Comparison of ENCODE assay signal across 2 cellular contexts in genomic region chr9:122371851-122372250, GRCh38.
TF ChIP-seq lines count a peak whose summit lies in the region.

No MANE protein-coding gene starts in this region.

TF ChIP-seq in GM12878, 131 proteins besides CTCF, POLR2A, EP300 and RAD21:
- TF ChIP-seq E4F1 (IDR thresholded peaks at IDR 0.05; ENCODE audit: borderline replicate concordance, partially characterized antibody) (no peak), MYB (IDR thresholded peaks at IDR 0.05; ENCODE audit: borderline replicate concordance, low read depth, low read length) (no peak), SREBF2 (IDR thresholded peaks at IDR 0.05; ENCODE audit: low read length) (no peak), SMAD5 (IDR thresholded peaks at IDR 0.05; ENCODE audit: low read depth) (no peak)

TF ChIP-seq in SK-N-SH, 30 proteins besides CTCF, POLR2A, EP300 and RAD21:
- TF ChIP-seq JUND (IDR thresholded peaks at IDR 0.05) (no peak), IRF3 (IDR thresholded peaks at IDR 0.05; ENCODE audit: low read depth, low read length) (no peak), SMC3 (IDR thresholded peaks at IDR 0.05; ENCODE audit: low read depth, low read length) (no peak), CHD2 (IDR thresholded peaks at IDR 0.05; ENCODE audit: low read length, partially characterized antibody) (no peak), USF1 (IDR thresholded peaks at IDR 0.05; ENCODE audit: borderline replicate concordance, low read depth) (no peak), POLR2AphosphoS5 (IDR thresholded peaks at IDR 0.05; ENCODE audit: low read depth, low read length) (no peak), ZBTB33 (IDR thresholded peaks at IDR 0.05; ENCODE audit: borderline replicate concordance, low read depth) (no peak), GATA2 (CRISPR knock-in tag; IDR thresholded peaks at IDR 0.05) (no peak), RXRA (IDR thresholded peaks at IDR 0.05; ENCODE audit: borderline replicate concordance, low read depth) (no peak), NFIC (IDR thresholded peaks at IDR 0.05; ENCODE audit: borderline replicate concordance) (no peak), MXI1 (IDR thresholded peaks at IDR 0.05; ENCODE audit: low read depth, low read length) (no peak), SIN3A (IDR thresholded peaks at IDR 0.05; ENCODE audit: borderline replicate concordance, low read depth, low read length) (no peak), FOXM1 (IDR thresholded peaks at IDR 0.05; ENCODE audit: low read depth) (no peak), YY1 (IDR thresholded peaks at IDR 0.05; ENCODE audit: low read depth) (no peak)
